ENCODE assay signal across 24 cellular contexts in the genomic region with DNA sequence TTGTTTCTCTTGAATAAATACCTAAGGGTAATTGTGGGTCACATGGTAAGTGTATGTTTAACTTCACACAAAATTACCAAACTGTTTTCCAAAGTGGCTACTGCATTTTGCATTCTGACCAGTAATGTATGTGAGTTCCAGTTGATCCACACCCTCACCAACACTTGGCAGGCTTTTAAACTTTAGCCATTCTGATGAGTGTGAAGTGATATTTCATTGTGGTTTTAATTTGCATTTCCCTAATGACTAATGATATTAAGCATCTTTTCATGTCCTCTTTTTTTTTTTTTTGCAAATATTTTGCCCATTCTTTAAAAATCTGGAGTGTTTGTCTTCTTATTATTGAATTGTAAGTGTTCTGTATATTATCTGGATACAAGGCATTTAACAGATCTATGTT.
"Had no signal": no experiment of that assay in that cellular context is flagged by ENCODE, and none has a peak within 500 bp of the region (broad histone marks: within the 10 kb centered on the region; RNA-seq: fewer than 3 reads in every experiment).

No MANE protein-coding gene starts in this region.

- H2AFZ ChIP-seq: hepatocyte had no signal

- DNase-seq: islet precursor cell; left ventricle myocardium inferior; midbrain; mucosa of descending colon; naive thymus-derived CD4-positive, alpha-beta T cell; ovary; right lobe of liver; stimulated activated CD4-positive, alpha-beta T cell treated with anti-CD3 and anti-CD28 coated beads, Interleukin-1b, Interleukin-23, amount 100 ng/mL, for 48 hours; stimulated activated CD4-positive, alpha-beta T cell treated with anti-CD3 and anti-CD28 coated beads, Interleukin-2, amount 100 ng/mL, for 48 hours; stimulated activated CD4-positive, alpha-beta T cell treated with anti-CD3 and anti-CD28 coated beads, Interleukin-4, amount 100 ng/mL, for 4 hours; stimulated activated CD8-positive, alpha-beta memory T cell treated with anti-CD3 and anti-CD28 coated beads, Interleukin-4, amount 100 ng/mL, for 48 hours; stimulated activated naive CD8-positive, alpha-beta T cell treated with anti-CD3 and anti-CD28 coated beads, Interleukin-15, Interleukin-2, amounts not matched to agents 100 U/mL and 50 U/mL, for 24 hours; stomach; testis; thyroid gland; trophoblast cell; upper lobe of right lung had no signal

- H3K27ac Mint-ChIP-seq: naive thymus-derived CD4-positive, alpha-beta T cell; natural killer cell treated with Interleukin-12 subunit alpha and Interleukin-12 subunit beta and Interleukin-15 and Interleukin-18, amount 100 ng/mL, for 72 hours; progenitor cell of endocrine pancreas; stimulated activated memory B cell treated with anti-CD40 and anti-IgM and Interleukin-4, amounts not matched to agents 10 μg/mL and 1 μg/mL and 100 μg/mL, for 72 hours had no signal

- H3K36me3 Mint-ChIP-seq: natural killer cell treated with Interleukin-12 subunit alpha and Interleukin-12 subunit beta and Interleukin-15 and Interleukin-18, amount 100 ng/mL, for 72 hours; stimulated activated memory B cell treated with anti-CD40 and anti-IgM and Interleukin-4, amounts not matched to agents 10 μg/mL and 1 μg/mL and 100 μg/mL, for 72 hours had no signal

- H3K79me2 ChIP-seq: hepatocyte had no signal

- H3K27me3 ChIP-seq: hepatocyte, ovary, right atrium auricular region, right lobe of liver, stomach, testis, thyroid gland, upper lobe of right lung had no signal

- H3K36me3 ChIP-seq: left ventricle myocardium inferior, ovary, right atrium auricular region, right lobe of liver, stomach, thyroid gland, upper lobe of right lung had no signal

- H3K27ac ChIP-seq: hepatocyte, left ventricle myocardium inferior, ovary, right atrium auricular region, right lobe of liver, stomach, testis, thyroid gland, upper lobe of right lung had no signal

- H3K4me2 ChIP-seq: hepatocyte, smooth muscle cell had no signal

- H3K9me3 Mint-ChIP-seq: natural killer cell treated with Interleukin-12 subunit alpha and Interleukin-12 subunit beta and Interleukin-15 and Interleukin-18, amount 100 ng/mL, for 72 hours; stimulated activated memory B cell treated with anti-CD40 and anti-IgM and Interleukin-4, amounts not matched to agents 10 μg/mL and 1 μg/mL and 100 μg/mL, for 72 hours had no signal

- H3K27me3 Mint-ChIP-seq: naive thymus-derived CD4-positive, alpha-beta T cell; progenitor cell of endocrine pancreas; stimulated activated memory B cell treated with anti-CD40 and anti-IgM and Interleukin-4, amounts not matched to agents 10 μg/mL and 1 μg/mL and 100 μg/mL, for 72 hours had no signal

- ATAC-seq: mucosa of descending colon; naive thymus-derived CD4-positive, alpha-beta T cell; natural killer cell treated with Interleukin-12 subunit alpha and Interleukin-12 subunit beta and Interleukin-15 and Interleukin-18, amount 100 ng/mL, for 72 hours; right lobe of liver; stimulated activated memory B cell treated with anti-CD40 and anti-IgM and Interleukin-4, amounts not matched to agents 10 μg/mL and 1 μg/mL and 100 μg/mL, for 72 hours; stimulated activated naive CD8-positive, alpha-beta T cell treated with anti-CD3 and anti-CD28 coated beads, Interleukin-15, Interleukin-2, amounts not matched to agents 100 U/mL and 50 U/mL, for 24 hours; upper lobe of right lung had no signal

- H3K4me1 ChIP-seq: left ventricle myocardium inferior, right atrium auricular region, right lobe of liver, stomach, testis, thyroid gland, upper lobe of right lung had no signal

- H3K4me3 ChIP-seq: hepatocyte, left ventricle myocardium inferior, lung, mucosa of descending colon, ovary, right atrium auricular region, right lobe of liver, smooth muscle cell, stomach, testis, thyroid gland, upper lobe of right lung had no signal

- H3K4me3 Mint-ChIP-seq: naive thymus-derived CD4-positive, alpha-beta T cell; natural killer cell treated with Interleukin-12 subunit alpha and Interleukin-12 subunit beta and Interleukin-15 and Interleukin-18, amount 100 ng/mL, for 72 hours; stimulated activated memory B cell treated with anti-CD40 and anti-IgM and Interleukin-4, amounts not matched to agents 10 μg/mL and 1 μg/mL and 100 μg/mL, for 72 hours had no signal

- H3K9me3 ChIP-seq: ovary, right lobe of liver, testis, thyroid gland, upper lobe of right lung had no signal
